ENCODE assay signal across 2 cellular contexts in the genomic region with DNA sequence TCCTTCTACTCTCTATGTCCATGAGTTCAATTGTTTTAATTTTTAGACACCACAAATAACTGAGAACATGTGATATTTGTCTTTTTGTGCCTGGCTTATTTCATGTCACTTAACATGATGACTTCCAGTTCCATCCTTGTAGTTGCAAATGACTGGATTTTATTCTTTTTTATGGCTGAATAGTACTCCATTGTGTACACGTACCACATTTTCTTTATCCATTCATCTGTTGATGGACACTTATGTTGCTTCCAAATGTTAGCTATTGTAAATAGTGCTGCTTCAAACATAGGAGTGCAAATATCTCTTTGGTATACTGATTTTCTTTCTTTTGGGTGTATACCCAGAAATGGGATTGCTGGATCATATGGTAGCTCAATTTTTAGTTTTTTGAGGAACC. TPM values are rescaled to one million over a fixed set of nuclear protein-coding genes. Genes with fewer than 3 reads are reported as not detected.
"Had no signal": no experiment of that assay in that cellular context is flagged by ENCODE, and none has a peak within 500 bp of the region (broad histone marks: within the 10 kb centered on the region; RNA-seq: fewer than 3 reads in every experiment).

No MANE protein-coding gene starts in this region.

RNA-seq across cellular contexts. Expression of a gene that starts 27.0 kb away (rescaled TPM):
- total RNA-seq: naive thymus-derived CD8-positive, alpha-beta T cell had no signal
- polyA plus RNA-seq: naive thymus-derived CD4-positive, alpha-beta T cell had no signal
